In the genomic region with DNA sequence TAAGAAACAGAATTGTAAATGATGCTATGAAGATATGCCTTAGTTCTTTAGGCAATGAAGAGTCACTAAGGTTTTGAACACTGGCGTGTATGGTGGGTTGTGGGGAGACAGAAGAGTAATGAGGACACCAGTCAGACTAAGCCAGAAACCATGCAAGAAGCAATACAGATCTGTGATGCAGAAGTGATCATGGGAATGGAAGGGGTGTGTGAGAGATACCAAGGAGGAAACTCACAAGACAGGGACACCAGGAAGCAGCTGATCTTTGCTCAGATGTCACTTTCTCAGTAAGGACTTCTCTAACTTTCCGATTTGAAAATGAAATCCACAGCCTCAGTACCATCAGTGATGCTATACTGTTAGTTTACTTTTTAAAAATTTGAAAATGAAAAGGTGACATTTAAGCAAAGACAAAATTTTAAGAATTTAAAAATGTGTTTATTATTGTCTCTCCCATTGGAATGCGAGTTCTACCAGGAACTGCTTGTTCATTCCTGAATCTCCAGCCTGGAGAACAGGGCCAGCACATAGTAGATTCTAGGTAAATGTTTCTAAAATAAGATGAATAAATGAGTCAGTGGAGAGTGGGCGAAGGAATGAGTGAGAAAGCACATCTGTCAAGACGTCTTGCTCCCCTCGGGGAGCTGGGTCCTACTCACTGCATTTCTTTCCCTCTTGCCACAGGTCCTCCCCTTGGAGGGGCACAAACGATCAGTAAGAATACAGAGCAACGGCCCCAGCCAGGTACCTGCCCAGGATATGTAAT, we compare ENCODE assay signal across 24 cellular contexts.
DNase-seq lines count a peak whose midpoint lies in the region; ATAC-seq and TF ChIP-seq lines count a peak whose summit lies in the region.
"Had no signal": no experiment of that assay in that cellular context is flagged by ENCODE, and none has a peak within 500 bp of the region (broad histone marks: within the 10 kb centered on the region; RNA-seq: fewer than 3 reads in every experiment).

No MANE protein-coding gene starts in this region.

- intact Hi-C loops in CD14-positive monocyte (cut with micrococcal nuclease): no loop called here
- intact Hi-C loops in CD8-positive, alpha-beta T cell (cut with DNase I, micrococcal nuclease): no loop called here
- intact Hi-C loops in left colon (cut with DNase I, micrococcal nuclease): no loop called here

- H3K27ac Mint-ChIP-seq in CD14-positive monocyte (peak overlapping the region in 5 of 7 donors; percentile 10 to 46 (median 31)), naive B cell (peak overlapping the region in 4 of 6 donors; percentile 19 to 84 (median 34))
- H3K27ac Mint-ChIP-seq in CD8-positive, alpha-beta T cell: peak overlapping the region; percentile 82
- H3K27ac Mint-ChIP-seq in activated naive CD8-positive, alpha-beta T cell treated with anti-CD3 and anti-CD28 coated beads, Interleukin-2, amount 50 U/mL, for 24 hours: peak overlapping the region; percentile 44
- H3K27ac Mint-ChIP-seq: dendritic cell treated with granulocyte-macrophage colony-stimulating factor and Interleukin-4, amounts not matched to agents 40 ng/mL and 50 ng/mL, for 4 days; mesothelial cell of epicardium; neural progenitor cell had no signal

- no peak overlapping the region for H3K4ac ChIP-seq in trophoblast cell (ENCODE audit: low read depth, low read length)

- H4K12ac ChIP-seq in trophoblast cell (ENCODE audit: low read depth, low read length): no peak overlapping the region

- no peak overlapping the region for H2BK12ac ChIP-seq in trophoblast cell (ENCODE audit: low read length)

- peaks cover 65% of the 10 kb centered on the region for H3K36me3 ChIP-seq in CD8-positive, alpha-beta T cell (ENCODE audit: insufficient read depth, low read length)
- H3K36me3 ChIP-seq in trophoblast cell (ENCODE audit: control insufficient read depth in 1 of 2, insufficient read depth in 2 of 2, low read length in 2 of 2): no peaks in the 10 kb centered on the region
- H3K36me3 ChIP-seq: cardiac muscle cell, neural progenitor cell, thoracic aorta had no signal

- H3K27me3 ChIP-seq in CD8-positive, alpha-beta T cell (ENCODE audit: insufficient read depth, low read length): no peaks in the 10 kb centered on the region
- H3K27me3 ChIP-seq in trophoblast cell (ENCODE audit: insufficient read depth, low read length): no peaks in the 10 kb centered on the region
- H3K27me3 ChIP-seq: neural progenitor cell, Peyer's patch, sigmoid colon had no signal

- no peak for TF ChIP-seq CTCF in CD14-positive monocyte (IDR thresholded peaks at IDR 0.05)
- no peak for TF ChIP-seq CTCF in CD8-positive, alpha-beta T cell (IDR thresholded peaks at IDR 0.05)

- no peaks in the 10 kb centered on the region for H3K9me3 ChIP-seq in CD8-positive, alpha-beta T cell (ENCODE audit: low read length)
- H3K9me3 ChIP-seq in trophoblast cell (ENCODE audit: insufficient read depth, low read depth, low read length): peaks cover 4% of the 10 kb centered on the region
- H3K9me3 ChIP-seq: left ventricle myocardium inferior, Peyer's patch, sigmoid colon, thoracic aorta had no signal

- no peak overlapping the region for H3K4me3 Mint-ChIP-seq in CD14-positive monocyte
- no peak overlapping the region for H3K4me3 Mint-ChIP-seq in CD8-positive, alpha-beta T cell
- no peak overlapping the region for H3K4me3 Mint-ChIP-seq in activated naive CD8-positive, alpha-beta T cell treated with anti-CD3 and anti-CD28 coated beads, Interleukin-2, amount 50 U/mL, for 24 hours
- no peak overlapping the region for H3K4me3 Mint-ChIP-seq in naive B cell
- H3K4me3 Mint-ChIP-seq: activated T-cell treated with anti-CD3 and anti-CD28 coated beads, Interleukin-2, amount 50 U/mL, for 4 hours; dendritic cell treated with granulocyte-macrophage colony-stimulating factor and Interleukin-4, amounts not matched to agents 40 ng/mL and 50 ng/mL, for 4 days; mesothelial cell of epicardium; neural progenitor cell had no signal

- no peak overlapping the region for H2AFZ ChIP-seq in trophoblast cell (ENCODE audit: insufficient read depth, low read length, poor library complexity)
- H2AFZ ChIP-seq: neural progenitor cell had no signal

- H3K4me1 Mint-ChIP-seq in CD14-positive monocyte (peaks cover 15% of the 10 kb centered on the region), naive B cell (peaks cover 14 to 32% (median 20%) of the 10 kb centered on the region in 3 donors)
- H3K4me1 Mint-ChIP-seq in CD8-positive, alpha-beta T cell (ENCODE audit: low read depth): peaks cover 19% of the 10 kb centered on the region
- peaks cover 41% of the 10 kb centered on the region for H3K4me1 Mint-ChIP-seq in activated naive CD8-positive, alpha-beta T cell treated with anti-CD3 and anti-CD28 coated beads, Interleukin-2, amount 50 U/mL, for 24 hours

- no peak for ATAC-seq in CD8-positive, alpha-beta T cell
- peak; percentile 43 for ATAC-seq in activated naive CD8-positive, alpha-beta T cell treated with anti-CD3 and anti-CD28 coated beads, Interleukin-2, amount 50 U/mL, for 24 hours
- ATAC-seq in naive B cell (ENCODE audit: low read depth in 2 of 2) (no peak), left colon (no peak)
- ATAC-seq: activated T-cell treated with anti-CD3 and anti-CD28 coated beads, Interleukin-2, amount 50 U/mL, for 4 hours; GM12878 had no signal

- DNase-seq in CD14-positive monocyte (ENCODE audit: low spot score): no peak
- no peak for DNase-seq in CD8-positive, alpha-beta T cell
- no peak for DNase-seq in activated naive CD8-positive, alpha-beta T cell treated with anti-CD3 and anti-CD28 coated beads, Interleukin-2, amount 50 U/mL, for 24 hours
- DNase-seq in naive B cell: no peak
- no peak for DNase-seq in trophoblast cell
- DNase-seq in left colon: no peak
- no peak for DNase-seq in HuH-7 (ENCODE audit: low spot score)
- DNase-seq: activated T-cell treated with anti-CD3 and anti-CD28 coated beads, Interleukin-2, amount 50 U/mL, for 4 hours; amniotic stem cell; DMS79 treated with DMSO at 0.1 percent for 48 hours; Karpas-422; left ventricle myocardium inferior; NCI-H1694 treated with DMSO at 0.1 percent for 48 hours; NCI-H526; Peyer's patch; sigmoid colon; T-helper 2 cell had no signal

- H3K27me3 Mint-ChIP-seq in CD14-positive monocyte (ENCODE audit: low read depth in 3 of 3) (no peaks in the 10 kb centered on the region), naive B cell (no peaks in the 10 kb centered on the region)
- H3K27me3 Mint-ChIP-seq in CD8-positive, alpha-beta T cell (ENCODE audit: low read depth): no peaks in the 10 kb centered on the region
- H3K27me3 Mint-ChIP-seq in activated naive CD8-positive, alpha-beta T cell treated with anti-CD3 and anti-CD28 coated beads, Interleukin-2, amount 50 U/mL, for 24 hours: no peaks in the 10 kb centered on the region
- H3K27me3 Mint-ChIP-seq: dendritic cell treated with granulocyte-macrophage colony-stimulating factor and Interleukin-4, amounts not matched to agents 40 ng/mL and 50 ng/mL, for 4 days had no signal

- no peaks in the 10 kb centered on the region for H3K9me3 Mint-ChIP-seq in CD14-positive monocyte
- H3K9me3 Mint-ChIP-seq in CD8-positive, alpha-beta T cell: no peaks in the 10 kb centered on the region
- H3K9me3 Mint-ChIP-seq in activated naive CD8-positive, alpha-beta T cell treated with anti-CD3 and anti-CD28 coated beads, Interleukin-2, amount 50 U/mL, for 24 hours: no peaks in the 10 kb centered on the region
- no peaks in the 10 kb centered on the region for H3K9me3 Mint-ChIP-seq in naive B cell
- H3K9me3 Mint-ChIP-seq: activated T-cell treated with anti-CD3 and anti-CD28 coated beads, Interleukin-2, amount 50 U/mL, for 4 hours; dendritic cell treated with granulocyte-macrophage colony-stimulating factor and Interleukin-4, amounts not matched to agents 40 ng/mL and 50 ng/mL, for 4 days; mesothelial cell of epicardium; neural progenitor cell had no signal

- WGBS in trophoblast cell (ENCODE audit: extremely low coverage, insufficient coverage, insufficient read length): no CpG with 5 or more reads among the region's 8 CpGs

- H3K36me3 Mint-ChIP-seq in CD14-positive monocyte (peaks cover 82 to 93% of the 10 kb centered on the region in 2 donors), naive B cell (peaks cover 38 to 44% of the 10 kb centered on the region in 2 donors)
- H3K36me3 Mint-ChIP-seq in CD8-positive, alpha-beta T cell: peaks cover 92% of the 10 kb centered on the region
- H3K36me3 Mint-ChIP-seq in activated naive CD8-positive, alpha-beta T cell treated with anti-CD3 and anti-CD28 coated beads, Interleukin-2, amount 50 U/mL, for 24 hours (ENCODE audit: low read depth): peaks cover 19% of the 10 kb centered on the region
- H3K36me3 Mint-ChIP-seq: mesothelial cell of epicardium had no signal

- H3K79me1 ChIP-seq in trophoblast cell (ENCODE audit: low read length): no peaks in the 10 kb centered on the region

- H3K27ac ChIP-seq in CD8-positive, alpha-beta T cell (ENCODE audit: low read depth, low read length): no peak overlapping the region
- no peak overlapping the region for H3K27ac ChIP-seq in trophoblast cell (ENCODE audit: low read depth, low read length)
- H3K27ac ChIP-seq: cardiac muscle cell, left ventricle myocardium inferior, neural progenitor cell, Peyer's patch, sigmoid colon, thoracic aorta, VCaP had no signal

- no peak overlapping the region for H3K14ac ChIP-seq in trophoblast cell (ENCODE audit: low read length)

- CTCF ChIA-PET in CD8-positive, alpha-beta T cell (lab: Charles Lee): interaction anchor here (0.7 kb wide), 1 partner anchor 24 kb away, joined by 3 read pairs; no protein-coding TSS in a partner anchor

- H2AK5ac ChIP-seq in trophoblast cell (ENCODE audit: low read length): no peak overlapping the region

- H2BK120ac ChIP-seq in trophoblast cell (ENCODE audit: insufficient read depth, low read length, poor library complexity): no peak overlapping the region

- H4K8ac ChIP-seq in trophoblast cell (ENCODE audit: low read depth, low read length): no peak overlapping the region

- H3K23ac ChIP-seq in trophoblast cell (ENCODE audit: low read length): no peak overlapping the region

- no peak overlapping the region for H2BK5ac ChIP-seq in trophoblast cell (ENCODE audit: low read depth, low read length, poor library complexity)

- H3K18ac ChIP-seq in trophoblast cell (ENCODE audit: low read length): no peak overlapping the region

- no peak overlapping the region for H3K4me3 ChIP-seq in CD8-positive, alpha-beta T cell (ENCODE audit: low read depth, low read length)
- H3K4me3 ChIP-seq in trophoblast cell (ENCODE audit: low read depth, low read length): no peak overlapping the region
- H3K4me3 ChIP-seq: cardiac muscle cell, GM12878, left ventricle myocardium inferior, neural progenitor cell, Peyer's patch, sigmoid colon, thoracic aorta had no signal

- POLR2A ChIA-PET in CD8-positive, alpha-beta T cell (lab: Charles Lee): no interaction called here

- no peak overlapping the region for H3K4me2 ChIP-seq in trophoblast cell (ENCODE audit: low read length)
- H3K4me2 ChIP-seq: neural progenitor cell had no signal

- no peak overlapping the region for H3K9ac ChIP-seq in trophoblast cell (ENCODE audit: low read length)
- H3K9ac ChIP-seq: neural progenitor cell had no signal

- H4K91ac ChIP-seq in trophoblast cell (ENCODE audit: low read depth, low read length): no peak overlapping the region

- no peaks in the 10 kb centered on the region for H3K79me2 ChIP-seq in trophoblast cell (ENCODE audit: control insufficient read depth, insufficient read depth, low read length, poor library complexity)

- H3K4me1 ChIP-seq in CD8-positive, alpha-beta T cell (ENCODE audit: insufficient read depth, low read length): no peaks in the 10 kb centered on the region
- peaks cover 2 to 13% of the 10 kb centered on the region in 2 experiments for H3K4me1 ChIP-seq in trophoblast cell (ENCODE audit: control insufficient read depth in 1 of 2, insufficient read depth in 2 of 2, low read length in 2 of 2)
- H3K4me1 ChIP-seq: Peyer's patch, sigmoid colon had no signal

Comparison
In these comparisons a context has a peak if more than half of its experiments do, and no peak if none do; other contexts are left out.
1. H3K27ac Mint-ChIP-seq: peak in every context shown above with its lines; median percentile 82 in CD8-positive, alpha-beta T cell; 44 in activated naive CD8-positive, alpha-beta T cell treated with anti-CD3 and anti-CD28 coated beads, Interleukin-2, amount 50 U/mL, for 24 hours; 34 in naive B cell; 31 in CD14-positive monocyte.